In genomic region chr17:51153210-51154072, GRCh38 we compare ENCODE assay signal across 1 cellular context.
TF ChIP-seq lines count a peak whose summit lies in the region.

Gene NME1 (plus strand): TSS chr17:51153559. CDS start chr17:51155655, 2,096 bp downstream.

TF ChIP-seq in HEK293, 187 proteins besides CTCF, POLR2A, EP300 and RAD21 (continued from another document and continues in another):
- TF ChIP-seq ZBTB49 (tag by site-specific recombination; IDR thresholded peaks at IDR 0.05; ENCODE audit: low read depth): 0 out of 2 replicates have a peak, but pooled peaks have one; percentile 10
- peak; percentile 79 for TF ChIP-seq FEZF1 (tag by site-specific recombination; IDR thresholded peaks at IDR 0.05)
- TF ChIP-seq ZNF544 (tag by site-specific recombination; IDR thresholded peaks at IDR 0.05): no peak
- TF ChIP-seq ZNF24 (tag by site-specific recombination; IDR thresholded peaks at IDR 0.05): peak; percentile 99
- TF ChIP-seq ZNF692 (tag by site-specific recombination; IDR thresholded peaks at IDR 0.05): peak; percentile 94
- TF ChIP-seq PRDM2 (tag by site-specific recombination; IDR thresholded peaks at IDR 0.05; ENCODE audit: borderline replicate concordance): 0 out of 2 replicates have a peak, but pooled peaks have one; percentile 94
- peak; percentile 81 for TF ChIP-seq OVOL3 (tag by site-specific recombination; IDR thresholded peaks at IDR 0.05)
- TF ChIP-seq ZNF302 (tag by site-specific recombination; IDR thresholded peaks at IDR 0.05; ENCODE audit: low read depth): no peak
- TF ChIP-seq ZNF157 (tag by site-specific recombination; IDR thresholded peaks at IDR 0.05): peak; percentile 47; the same call in 1 of the 2 replicates
- TF ChIP-seq ZNF354C (tag by site-specific recombination; IDR thresholded peaks at IDR 0.05; ENCODE audit: borderline replicate concordance, low read depth): no peak
- peak; percentile 76 for TF ChIP-seq ZBTB6 (tag by site-specific recombination; IDR thresholded peaks at IDR 0.05)
- peak; percentile 76 for TF ChIP-seq ZBTB44 (tag by site-specific recombination; IDR thresholded peaks at IDR 0.05)
- TF ChIP-seq ZNF549 (tag by site-specific recombination; IDR thresholded peaks at IDR 0.05): no peak
- TF ChIP-seq GLI2 (tag by site-specific recombination; IDR thresholded peaks at IDR 0.05; ENCODE audit: borderline replicate concordance, low read depth): no peak
- peak; percentile 100 for TF ChIP-seq KLF16 (tag by site-specific recombination; IDR thresholded peaks at IDR 0.05)
- peak; percentile 95 for TF ChIP-seq ZBTB26 (tag by site-specific recombination; optimal IDR thresholded peaks at IDR 0.05)
- peak; percentile 95 for TF ChIP-seq ZNF280D (tag by site-specific recombination; IDR thresholded peaks at IDR 0.05)
- TF ChIP-seq ZSCAN5A (tag by site-specific recombination; IDR thresholded peaks at IDR 0.05): peak; percentile 99
- peak; percentile 100 for TF ChIP-seq ZBTB11 (tag by site-specific recombination; conservative IDR thresholded peaks at IDR 0.05; ENCODE audit: low read depth)
- TF ChIP-seq ZBTB7A (tag by site-specific recombination; IDR thresholded peaks at IDR 0.05; ENCODE audit: low read depth): peak; percentile 96
- peak; percentile 88 for TF ChIP-seq ZBTB8A (tag by site-specific recombination; IDR thresholded peaks at IDR 0.05)
- peak; percentile 100 for TF ChIP-seq ZNF391 (tag by site-specific recombination; IDR thresholded peaks at IDR 0.05; ENCODE audit: borderline replicate concordance, low read depth)
- peak; percentile 66 for TF ChIP-seq PRDM1 (tag by site-specific recombination; IDR thresholded peaks at IDR 0.05)
- peak; percentile 98 for TF ChIP-seq ZEB2 (tag by site-specific recombination; IDR thresholded peaks at IDR 0.05)
- TF ChIP-seq ZNF513 (tag by site-specific recombination; IDR thresholded peaks at IDR 0.05): peak; percentile 55; the same call in 1 of the 2 replicates
- peak; percentile 62 for TF ChIP-seq ZNF121 (tag by site-specific recombination; IDR thresholded peaks at IDR 0.05)
- TF ChIP-seq ZNF416 (tag by site-specific recombination; IDR thresholded peaks at IDR 0.05): no peak
